ENCODE assay signal across 21 cellular contexts in genomic region chr1:194534784-194535183, GRCh38.
"Had no signal": no experiment of that assay in that cellular context is flagged by ENCODE, and none has a peak within 500 bp of the region (broad histone marks: within the 10 kb centered on the region; RNA-seq: fewer than 3 reads in every experiment).

No MANE protein-coding gene starts in this region.

- ATAC-seq: left cardiac atrium had no signal

- H3K27me3 ChIP-seq: esophagus squamous epithelium had no signal

- H3K4me1 Mint-ChIP-seq: activated naive CD4-positive, alpha-beta T cell treated with anti-CD3 and anti-CD28 coated beads, Interleukin-2, amount 50 U/mL, for 24 hours; nephron had no signal

- H3K4me3 ChIP-seq: esophagus squamous epithelium had no signal

- H3K9me3 ChIP-seq: esophagus squamous epithelium had no signal

- H3K4me3 Mint-ChIP-seq: activated naive CD4-positive, alpha-beta T cell treated with anti-CD3 and anti-CD28 coated beads, Interleukin-2, amount 50 U/mL, for 24 hours; dendritic cell treated with granulocyte-macrophage colony-stimulating factor and Interleukin-4, amounts not matched to agents 40 ng/mL and 50 ng/mL, for 4 days; nephron; T-helper 1 cell treated with Interleukin-12 subunit alpha and Interleukin-12 subunit beta and Interleukin-4 antibody, amounts not matched to agents 30 μg/mL and 1 μg/mL, for 36 hours had no signal

- H3K27ac ChIP-seq: esophagus squamous epithelium, VCaP had no signal

- H3K36me3 Mint-ChIP-seq: activated naive CD4-positive, alpha-beta T cell treated with anti-CD3 and anti-CD28 coated beads, Interleukin-2, amount 50 U/mL, for 24 hours had no signal

- H3K27ac Mint-ChIP-seq: activated naive CD4-positive, alpha-beta T cell treated with anti-CD3 and anti-CD28 coated beads, Interleukin-2, amount 50 U/mL, for 24 hours; dendritic cell treated with granulocyte-macrophage colony-stimulating factor and Interleukin-4, amounts not matched to agents 40 ng/mL and 50 ng/mL, for 4 days; nephron; progenitor cell of endocrine pancreas; T-helper 1 cell treated with Interleukin-12 subunit alpha and Interleukin-12 subunit beta and Interleukin-4 antibody, amounts not matched to agents 30 μg/mL and 1 μg/mL, for 36 hours had no signal

- H3K27me3 Mint-ChIP-seq: activated naive CD4-positive, alpha-beta T cell treated with anti-CD3 and anti-CD28 coated beads, Interleukin-2, amount 50 U/mL, for 24 hours; dendritic cell treated with granulocyte-macrophage colony-stimulating factor and Interleukin-4, amounts not matched to agents 40 ng/mL and 50 ng/mL, for 4 days; progenitor cell of endocrine pancreas had no signal

- FAIRE-seq: bronchial epithelial cell, urothelium cell line had no signal

- H3K9me3 Mint-ChIP-seq: activated naive CD4-positive, alpha-beta T cell treated with anti-CD3 and anti-CD28 coated beads, Interleukin-2, amount 50 U/mL, for 24 hours; nephron; T-helper 1 cell treated with Interleukin-12 subunit alpha and Interleukin-12 subunit beta and Interleukin-4 antibody, amounts not matched to agents 30 μg/mL and 1 μg/mL, for 36 hours had no signal

- H3K4me1 ChIP-seq: esophagus squamous epithelium had no signal

- H3K36me3 ChIP-seq: esophagus squamous epithelium had no signal

- DNase-seq: activated CD4-positive, alpha-beta T cell treated with anti-CD3 and anti-CD28 coated beads for 1 hour; activated CD8-positive, alpha-beta memory T cell treated with anti-CD3 and anti-CD28 coated beads for 24 hours; activated CD8-positive, alpha-beta memory T cell treated with anti-CD3 and anti-CD28 coated beads, Interleukin-2, amount 50 U/mL, for 48 hours; activated effector memory CD4-positive, alpha-beta T cell treated with anti-CD3 and anti-CD28 coated beads, Interleukin-2, amount 50 U/mL, for 16 hours; activated T-cell treated with anti-CD3 and anti-CD28 coated beads, Interleukin-2, amount 50 U/mL, for 48 hours; effector CD8-positive, alpha-beta T cell; esophagus squamous epithelium; left cardiac atrium; midbrain; stimulated activated CD4-positive, alpha-beta T cell treated with anti-CD3 and anti-CD28 coated beads, Interleukin-12 subunit alpha, Interleukin-12 subunit beta, amount 100 ng/mL, for 4 hours; stimulated activated CD4-positive, alpha-beta T cell treated with anti-CD3 and anti-CD28 coated beads, Interleukin-1b, Interleukin-23, amount 100 ng/mL, for 48 hours; stimulated activated CD8-positive, alpha-beta memory T cell treated with anti-CD3 and anti-CD28 coated beads, Interleukin-4, amount 100 ng/mL, for 48 hours; stimulated activated naive CD4-positive, alpha-beta T cell had no signal
